In genomic region chr16:29804455-29805231, GRCh38 we compare ENCODE assay signal across 8 cellular contexts. TPM values are rescaled to one million over a fixed set of nuclear protein-coding genes. Genes with fewer than 3 reads are reported as not detected.
A peak's percentile ranks its signal among the peaks of the same experiment; 100 is the strongest.
DNase-seq lines count a peak whose midpoint lies in the region; ATAC-seq and TF ChIP-seq lines count a peak whose summit lies in the region.

No MANE protein-coding gene starts in this region.

- peak overlapping the region; percentile 85 for H3K9ac ChIP-seq in HUES6 (ENCODE audit: low read length)

- no peak for TF ChIP-seq POLR2A in esophagus muscularis mucosa (IDR thresholded peaks at IDR 0.05; ENCODE audit: low read depth)

- H2AFZ ChIP-seq in neuron (ENCODE audit: low read depth, low read length): no peak overlapping the region

- H3K4me1 ChIP-seq in HUES6 (ENCODE audit: control insufficient read depth, insufficient read depth, low read length) (peaks cover 28% of the 10 kb centered on the region), esophagus muscularis mucosa (peaks cover 36 to 43% (median 40%) of the 10 kb centered on the region in 4 donors), neuron (ENCODE audit: insufficient read depth, low read length) (peaks cover 29% of the 10 kb centered on the region)

- H3K4me3 ChIP-seq in HUES6 (ENCODE audit: low read depth, low read length) (peak overlapping the region; percentile 79), esophagus muscularis mucosa (peak overlapping the region; percentile 69 to 96 (median 78)), neuron (ENCODE audit: low read length) (peak overlapping the region; percentile 78)

- DNase-seq in DMS 273 (lab: John Stamatoyannopoulos, UW; ENCODE audit: unreplicated experiment): peak; percentile 85
- peak; percentile 51 for DNase-seq in SKM-1 treated with dmso at 0.1 percent for 144 hours (lab: John Stamatoyannopoulos, UW; ENCODE audit: unreplicated experiment)
- DNase-seq in esophagus muscularis mucosa (ENCODE audit: extremely low spot score): no peak
- no peak for DNase-seq in foreskin melanocyte
- DNase-seq in stimulated activated CD4-positive, alpha-beta T cell treated with anti-CD3 and anti-CD28 coated beads, Interleukin-2, amount 100 ng/mL, for 24 hours: no peak

- no peak for ATAC-seq in GM21576 (IDR thresholded peaks at IDR 0.05; ENCODE audit: unreplicated experiment)

- no peaks in the 10 kb centered on the region for H3K9me3 ChIP-seq in HUES6 (ENCODE audit: control insufficient read depth, insufficient read depth, low read depth, low read length)
- H3K9me3 ChIP-seq in esophagus muscularis mucosa: no peaks in the 10 kb centered on the region
- H3K9me3 ChIP-seq in neuron (ENCODE audit: low read length): no peaks in the 10 kb centered on the region

- peaks cover 68% of the 10 kb centered on the region for H3K36me3 ChIP-seq in HUES6 (ENCODE audit: control insufficient read depth, insufficient read depth, low read length)
- H3K36me3 ChIP-seq in esophagus muscularis mucosa: peaks cover 2 to 31% (median 26%) of the 10 kb centered on the region in 4 donors
- peaks cover 45% of the 10 kb centered on the region for H3K36me3 ChIP-seq in neuron (ENCODE audit: insufficient read depth, low read length)

- H3K27ac ChIP-seq in HUES6 (ENCODE audit: low read depth, low read length) (peak overlapping the region; percentile 85), esophagus muscularis mucosa (replicated peaks in 1 of 4) (peak overlapping the region; percentile 90 to 99 (median 98))

- WGBS in esophagus muscularis mucosa: under 1% methylated on average over 17 of the region's 26 CpGs

- H3K27me3 ChIP-seq in HUES6 (ENCODE audit: control insufficient read depth, insufficient read depth, low read length) (no peaks in the 10 kb centered on the region), esophagus muscularis mucosa (peaks cover 0 to 2% (median 0%) of the 10 kb centered on the region in 4 donors), neuron (ENCODE audit: insufficient read depth, low read length) (no peaks in the 10 kb centered on the region)

- TF ChIP-seq CTCF in esophagus muscularis mucosa (IDR thresholded peaks at IDR 0.05): no peak

- no peak for TF ChIP-seq EP300 in esophagus muscularis mucosa (IDR thresholded peaks at IDR 0.05)

- intact Hi-C loops in esophagus muscularis mucosa (cut with DNase I): no loop called here

RNA-seq across cellular contexts. Expression of gene MAZ, which starts 1.7 kb away (rescaled TPM):
- total RNA-seq in esophagus muscularis mucosa: 100 to 1,000 TPM; 120 to 284 (median 158) TPM

RNA-seq across cellular contexts. Expression of gene PRRT2, which starts 7.3 kb away (rescaled TPM):
- 10 to 100 TPM in 1 of 4 donors, 1 to 10 TPM in 3; 3.6 to 11.2 (median 6.7) TPM for total RNA-seq in esophagus muscularis mucosa

RNA-seq across cellular contexts. Expression of gene PAGR1, which starts 11.3 kb away (rescaled TPM):
- total RNA-seq in esophagus muscularis mucosa: 10 to 100 TPM; 20.9 to 26.9 (median 26.5) TPM

RNA-seq across cellular contexts. Expression of gene KIF22, which starts 14.1 kb away (rescaled TPM):
- total RNA-seq in esophagus muscularis mucosa: 10 to 100 TPM; 10.8 to 12.3 (median 11.8) TPM

RNA-seq across cellular contexts. Expression of gene MVP, which starts 15.6 kb away (rescaled TPM):
- 100 to 1,000 TPM; 101 to 156 (median 123) TPM for total RNA-seq in esophagus muscularis mucosa

Comparison
In these comparisons a context has a peak if more than half of its experiments do, and no peak if none do; other contexts are left out.
1. DNase-seq: peak in DMS 273 (single experiment) and SKM-1 treated with dmso at 0.1 percent for 144 hours (single experiment); none in esophagus muscularis mucosa (single experiment), foreskin melanocyte (single experiment) and stimulated activated CD4-positive, alpha-beta T cell treated with anti-CD3 and anti-CD28 coated beads, Interleukin-2, amount 100 ng/mL, for 24 hours (0 of 2).
2. Peak in every context shown above with its lines, with median percentiles within 50 percentile points of each other: H3K4me3 ChIP-seq.